Comparison of ENCODE assay signal across 8 cellular contexts in the genomic region with DNA sequence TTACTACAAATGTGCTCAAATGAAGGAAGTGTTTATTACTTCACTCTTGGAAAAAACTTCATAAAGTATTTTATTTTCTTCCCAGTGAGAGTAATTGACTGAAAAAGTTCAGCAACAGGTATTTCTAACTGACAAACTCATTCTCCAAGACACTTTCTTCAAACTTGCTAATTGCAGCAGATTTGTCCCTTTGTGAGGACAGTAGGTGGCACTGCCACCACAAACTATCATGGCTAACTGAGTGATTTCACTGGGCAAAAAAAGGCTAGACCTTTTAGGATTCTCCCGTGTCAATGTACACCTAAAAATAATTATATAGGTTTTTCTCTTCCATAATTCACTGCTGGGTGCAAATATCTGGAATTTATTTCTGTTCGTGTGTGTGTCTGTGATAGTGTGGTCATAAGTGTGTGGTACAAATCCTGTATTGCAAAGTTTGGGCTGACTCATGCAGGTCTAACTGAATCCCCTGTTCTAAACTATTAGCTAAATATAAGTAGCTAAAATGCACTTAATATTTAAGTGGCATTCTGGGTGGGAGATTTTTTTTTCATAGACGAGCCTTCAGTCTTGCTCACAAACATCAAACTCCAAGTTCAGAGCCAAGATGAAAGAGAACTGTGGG.
DNase-seq lines count a peak whose midpoint lies in the region; ATAC-seq and TF ChIP-seq lines count a peak whose summit lies in the region.

No MANE protein-coding gene starts in this region.

- H3K4me3 ChIP-seq in skeletal muscle cell (ENCODE audit: low read depth, low read length) = peak overlapping the region; percentile 86

- peak; percentile 76 for TF ChIP-seq CTCF in LNCAP (IDR thresholded peaks at IDR 0.05)

- no peak for ATAC-seq in HG03460 (IDR thresholded peaks at IDR 0.05; ENCODE audit: unreplicated experiment)

- peak; percentile 5 for DNase-seq in NCI-H2171 treated with DMSO at 0.1 percent for 48 hours (lab: John Stamatoyannopoulos, UW)
- DNase-seq in NCI-H2171 (lab: John Stamatoyannopoulos, UW) = no peak
- DNase-seq in activated CD4-positive, alpha-beta T cell treated with anti-CD3 and anti-CD28 coated beads, Interleukin-2, amount 50 U/mL, for 1 hour = peak; percentile 20
- DNase-seq in fibroblast of the conjunctiva (ENCODE audit: low read depth) = peak; percentile 60
- no peak for DNase-seq in skeletal muscle cell (ENCODE audit: low read depth)
- DNase-seq in NCI-H187 (lab: John Stamatoyannopoulos, UW) = no peak

Comparison
In these comparisons a context has a peak if more than half of its experiments do, and no peak if none do; other contexts are left out.
1. DNase-seq: peak in NCI-H2171 treated with DMSO at 0.1 percent for 48 hours (single experiment), activated CD4-positive, alpha-beta T cell treated with anti-CD3 and anti-CD28 coated beads, Interleukin-2, amount 50 U/mL, for 1 hour (single experiment) and fibroblast of the conjunctiva (single experiment); none in NCI-H2171 (single experiment), skeletal muscle cell (single experiment) and NCI-H187 (0 of 2).